ENCODE assay signal across 28 cellular contexts in the genomic region with DNA sequence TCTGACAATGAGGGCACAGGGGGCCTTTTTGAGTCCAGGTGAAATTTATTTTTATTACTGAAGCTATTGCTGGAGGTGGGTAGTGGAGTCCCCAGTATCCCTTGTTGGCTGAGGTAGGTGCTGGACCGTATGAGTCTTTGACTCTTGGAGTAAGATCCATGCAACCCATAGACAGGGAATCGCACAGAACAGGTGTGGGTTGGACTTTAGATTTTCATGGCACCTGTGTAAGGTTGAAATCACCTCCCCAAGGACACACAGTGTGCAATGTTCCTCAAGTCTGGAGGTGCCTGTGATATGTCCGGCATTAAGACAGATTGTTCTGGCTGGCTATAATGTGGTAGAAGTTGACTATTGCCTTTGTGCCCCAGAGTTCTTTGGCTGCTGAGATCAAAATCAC. TPM values are rescaled to one million over a fixed set of nuclear protein-coding genes. Genes with fewer than 3 reads are reported as not detected.
"Had no signal": no experiment of that assay in that cellular context is flagged by ENCODE, and none has a peak within 500 bp of the region (broad histone marks: within the 10 kb centered on the region; RNA-seq: fewer than 3 reads in every experiment).

No MANE protein-coding gene starts in this region.

- H3K4me1 Mint-ChIP-seq: immature natural killer cell, mesothelial cell of epicardium, naive B cell had no signal

- ATAC-seq: gastrocnemius medialis, heart right ventricle, left lung, left ventricle myocardium superior, lower lobe of right lung, mucosa of descending colon had no signal

- H3K4me1 ChIP-seq: esophagus squamous epithelium, gastrocnemius medialis, heart right ventricle, left lung, lower lobe of right lung had no signal

- H3K36me3 Mint-ChIP-seq: immature natural killer cell, mesothelial cell of epicardium, naive B cell had no signal

- H3K36me3 ChIP-seq: esophagus squamous epithelium, gastrocnemius medialis, heart right ventricle, left lung, lower lobe of right lung had no signal

- H3K4me3 Mint-ChIP-seq: immature natural killer cell, mesothelial cell of epicardium had no signal

- H3K9me3 ChIP-seq: esophagus squamous epithelium, gastrocnemius medialis, heart right ventricle, left lung, lower lobe of right lung, mucosa of descending colon had no signal

- DNase-seq: dermis blood vessel endothelial cell; dorsolateral prefrontal cortex; effector CD4-positive, alpha-beta T cell; effector memory CD4-positive, alpha-beta T cell; esophagus squamous epithelium; foreskin fibroblast; foreskin melanocyte; gastrocnemius medialis; glutamatergic neuron; head of caudate nucleus; heart right ventricle; hippocampal formation; immature natural killer cell; islet precursor cell; kidney; kidney glomerular epithelial cell; left lung; left ventricle myocardium superior; lower lobe of right lung; mesenchymal stem cell; mucosa of descending colon; naive B cell had no signal

- FAIRE-seq: colon, endothelial cell of umbilical vein, kidney had no signal

- H3K27me3 ChIP-seq: esophagus squamous epithelium, gastrocnemius medialis, left lung had no signal

- H3K27ac ChIP-seq: coronary artery, dorsolateral prefrontal cortex, esophagus squamous epithelium, gastrocnemius medialis, heart right ventricle, left lung, lower lobe of right lung had no signal

- H3K27ac Mint-ChIP-seq: immature natural killer cell, mesothelial cell of epicardium, naive B cell had no signal

- H3K4me3 ChIP-seq: coronary artery, dorsolateral prefrontal cortex, esophagus squamous epithelium, gastrocnemius medialis, heart right ventricle, left lung, lower lobe of right lung, mucosa of descending colon had no signal

RNA-seq across cellular contexts. Expression of a gene that starts 23.5 kb away (rescaled TPM):
- total RNA-seq: kidney, mesenteric fat pad had no signal

RNA-seq across cellular contexts. Expression of a gene that starts 58.7 kb away (rescaled TPM):
- total RNA-seq: dermis blood vessel endothelial cell, endothelial cell of umbilical vein, lung microvascular endothelial cell had no signal
- polyA plus RNA-seq: endothelial cell of umbilical vein, immature natural killer cell had no signal
